ENCODE assay signal across 19 cellular contexts in the genomic region with DNA sequence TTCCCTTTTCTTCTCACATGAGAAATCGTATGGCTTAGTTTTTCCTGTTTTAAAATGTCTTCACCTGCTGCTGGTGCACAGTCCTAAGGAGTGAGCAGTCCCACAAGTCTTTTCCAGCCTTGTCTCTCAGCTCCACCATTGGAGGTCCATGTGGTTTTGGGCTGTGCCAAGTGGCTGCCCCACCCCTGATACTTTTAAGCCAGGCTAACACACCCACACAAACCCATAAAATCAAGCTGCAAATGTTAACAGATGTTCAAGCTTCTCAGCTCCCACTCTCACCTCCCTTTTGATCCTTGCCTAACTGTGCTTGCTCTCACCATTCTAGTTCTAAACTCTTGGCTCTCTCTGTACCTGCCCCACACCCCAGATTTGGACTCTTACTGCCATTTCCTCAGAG.
"Had no signal": no experiment of that assay in that cellular context is flagged by ENCODE, and none has a peak within 500 bp of the region (broad histone marks: within the 10 kb centered on the region; RNA-seq: fewer than 3 reads in every experiment).

No MANE protein-coding gene starts in this region.

- H3K4me3 Mint-ChIP-seq: activated B cell treated with CpG ODN at 0.5 μM for 24 hours; activated CD4-positive, alpha-beta T cell treated with anti-CD3 and anti-CD28 coated beads, Interleukin-2, amount 10 ng/mL, durations not matched to agents 7 days and 5 days; activated naive CD4-positive, alpha-beta T cell treated with anti-CD3 and anti-CD28 coated beads, Interleukin-2, amount 10 ng/mL, durations not matched to agents 7 days and 5 days; activated T-helper 17 cell treated with anti-CD3 and anti-CD28 coated beads, Interleukin-2, amount 50 U/mL, for 72 hours; nephron progenitor cell had no signal

- H3K36me3 ChIP-seq: adrenal gland, colonic mucosa, gastroesophageal sphincter, left ventricle myocardium inferior, suprapubic skin, upper lobe of left lung had no signal

- H3K4me1 Mint-ChIP-seq: activated B cell treated with CpG ODN at 0.5 μM for 24 hours; activated CD4-positive, alpha-beta T cell treated with anti-CD3 and anti-CD28 coated beads, Interleukin-2, amount 10 ng/mL, durations not matched to agents 7 days and 5 days; activated naive CD4-positive, alpha-beta T cell treated with anti-CD3 and anti-CD28 coated beads, Interleukin-2, amount 10 ng/mL, durations not matched to agents 7 days and 5 days; activated T-helper 17 cell treated with anti-CD3 and anti-CD28 coated beads, Interleukin-2, amount 50 U/mL, for 72 hours had no signal

- H3K36me3 Mint-ChIP-seq: activated naive CD4-positive, alpha-beta T cell treated with anti-CD3 and anti-CD28 coated beads, Interleukin-2, amount 10 ng/mL, durations not matched to agents 7 days and 5 days had no signal

- H3K9me3 ChIP-seq: adrenal gland, colonic mucosa, psoas muscle had no signal

- H3K4me3 ChIP-seq: adrenal gland, colonic mucosa, gastroesophageal sphincter, left ventricle myocardium inferior, psoas muscle, suprapubic skin, upper lobe of left lung had no signal

- H3K4me1 ChIP-seq: adrenal gland, colonic mucosa, gastroesophageal sphincter, left ventricle myocardium inferior, psoas muscle, suprapubic skin, upper lobe of left lung had no signal

- DNase-seq: activated B cell treated with CpG ODN at 0.5 μM for 24 hours; activated CD4-positive, alpha-beta T cell treated with anti-CD3 and anti-CD28 coated beads, Interleukin-2, amount 10 ng/mL, durations not matched to agents 7 days and 5 days; activated CD8-positive, alpha-beta memory T cell treated with anti-CD3 and anti-CD28 coated beads for 24 hours; activated naive CD4-positive, alpha-beta T cell treated with anti-CD3 and anti-CD28 coated beads, Interleukin-2, amount 10 ng/mL, durations not matched to agents 7 days and 5 days; activated T-cell treated with anti-CD3 and anti-CD28 coated beads for 4 hours; adrenal gland; caudate nucleus; colonic mucosa; effector CD4-positive, alpha-beta T cell; left ventricle myocardium inferior; mesenchymal stem cell; nephron progenitor cell; psoas muscle; stimulated activated CD4-positive, alpha-beta T cell treated with anti-CD3 and anti-CD28 coated beads, Interleukin-2, amount 100 ng/mL, for 48 hours; stimulated activated naive CD4-positive, alpha-beta T cell treated with Interleukin-2 at 50 U/mL for 16 hours; upper lobe of left lung had no signal

- H3K27ac Mint-ChIP-seq: activated B cell treated with CpG ODN at 0.5 μM for 24 hours; activated CD4-positive, alpha-beta T cell treated with anti-CD3 and anti-CD28 coated beads, Interleukin-2, amount 10 ng/mL, durations not matched to agents 7 days and 5 days; activated naive CD4-positive, alpha-beta T cell treated with anti-CD3 and anti-CD28 coated beads, Interleukin-2, amount 10 ng/mL, durations not matched to agents 7 days and 5 days; activated T-helper 17 cell treated with anti-CD3 and anti-CD28 coated beads, Interleukin-2, amount 50 U/mL, for 72 hours; nephron progenitor cell had no signal

- ATAC-seq: activated T-helper 17 cell treated with anti-CD3 and anti-CD28 coated beads, Interleukin-2, amount 50 U/mL, for 72 hours; gastroesophageal sphincter; psoas muscle had no signal

- H3K27me3 Mint-ChIP-seq: activated B cell treated with CpG ODN at 0.5 μM for 24 hours; activated CD4-positive, alpha-beta T cell treated with anti-CD3 and anti-CD28 coated beads, Interleukin-2, amount 10 ng/mL, durations not matched to agents 7 days and 5 days; activated T-helper 17 cell treated with anti-CD3 and anti-CD28 coated beads, Interleukin-2, amount 50 U/mL, for 72 hours had no signal

- H3K9me3 Mint-ChIP-seq: activated CD4-positive, alpha-beta T cell treated with anti-CD3 and anti-CD28 coated beads, Interleukin-2, amount 10 ng/mL, durations not matched to agents 7 days and 5 days; activated T-helper 17 cell treated with anti-CD3 and anti-CD28 coated beads, Interleukin-2, amount 50 U/mL, for 72 hours had no signal

- H3K27me3 ChIP-seq: adrenal gland, colonic mucosa, gastroesophageal sphincter, suprapubic skin, upper lobe of left lung had no signal

- H3K27ac ChIP-seq: adrenal gland, colonic mucosa, gastroesophageal sphincter, left ventricle myocardium inferior, psoas muscle, suprapubic skin, upper lobe of left lung had no signal
